In genomic region chr22:36325163-36326031, GRCh38 we compare ENCODE assay signal across 10 cellular contexts.
DNase-seq lines count a peak whose midpoint lies in the region; ATAC-seq, FAIRE-seq and TF ChIP-seq lines count a peak whose summit lies in the region.
"Had no signal": no experiment of that assay in that cellular context is flagged by ENCODE, and none has a peak within 500 bp of the region (broad histone marks: within the 10 kb centered on the region; RNA-seq: fewer than 3 reads in every experiment).

No MANE protein-coding gene starts in this region.

- no peaks in the 10 kb centered on the region for H3K27me3 ChIP-seq in ascending aorta
- H3K27me3 ChIP-seq in Karpas-422 (ENCODE audit: low read length), result no peaks in the 10 kb centered on the region

- no peak overlapping the region for H2AFZ ChIP-seq in Karpas-422 (ENCODE audit: low read length)

- no peaks in the 10 kb centered on the region for H3K9me3 ChIP-seq in ascending aorta
- no peaks in the 10 kb centered on the region for H3K9me3 ChIP-seq in kidney (ENCODE audit: control insufficient read depth in 1 of 2, low read length in 2 of 2)
- H3K9me3 ChIP-seq in Karpas-422 (ENCODE audit: low read length), result no peaks in the 10 kb centered on the region

- intact Hi-C loops in ascending aorta (cut with DNase I) (loop anchor here (1.0 to 2.0 kb wide), 2 partner anchors 41 to 60 kb away; no protein-coding TSS in a partner anchor), kidney (cut with DNase I) (no loop called here)

- DNase-seq in HCEC 1CT (peak; percentile 82), ascending aorta (ENCODE audit: low spot score in 2 of 2) (peak in 1 of 2 donors; percentile 94), kidney (peak; percentile 92), NAMALWA (ENCODE audit: low spot score) (no peak), NCI-H526 treated with DMSO at 0.1 percent for 48 hours (lab: John Stamatoyannopoulos, UW) (no peak), Karpas-422 (no peak)
- DNase-seq in stimulated activated naive CD8-positive, alpha-beta T cell treated with anti-CD3 and anti-CD28 coated beads, Interleukin-15, amount 100 ng/mL, for 72 hours, result no peak
- DNase-seq: NCI-H345 had no signal

- no peak for FAIRE-seq in kidney (lab: Jason Lieb, UNC)
- FAIRE-seq: colon had no signal

- H3K4me2 ChIP-seq in Karpas-422 (ENCODE audit: low read depth, low read length, poor library complexity, severe bottlenecking), result no peak overlapping the region

- H3K4me3 Mint-ChIP-seq in stimulated activated naive CD8-positive, alpha-beta T cell treated with anti-CD3 and anti-CD28 coated beads, Interleukin-15, amount 100 ng/mL, for 72 hours, result no peak overlapping the region

- H3K27me3 Mint-ChIP-seq in stimulated activated naive CD8-positive, alpha-beta T cell treated with anti-CD3 and anti-CD28 coated beads, Interleukin-15, amount 100 ng/mL, for 72 hours, result no peaks in the 10 kb centered on the region

- ATAC-seq in stimulated activated naive CD8-positive, alpha-beta T cell treated with anti-CD3 and anti-CD28 coated beads, Interleukin-15, amount 100 ng/mL, for 72 hours, result no peak
- no peak for ATAC-seq in GM18517 (IDR thresholded peaks at IDR 0.05; ENCODE audit: unreplicated experiment)

- peak overlapping the region; percentile 98 to 99 for H3K27ac ChIP-seq in ascending aorta
- peak overlapping the region; percentile 95 to 97 for H3K27ac ChIP-seq in kidney (ENCODE audit: low read depth in 2 of 2, low read length in 2 of 2)
- H3K27ac ChIP-seq in Karpas-422 (ENCODE audit: low read length), result no peak overlapping the region

- H3K9ac ChIP-seq in kidney (ENCODE audit: low read length in 2 of 2), result peak overlapping the region in 1 of 2 donors; percentile 30
- H3K9ac ChIP-seq in Karpas-422 (ENCODE audit: low read length), result no peak overlapping the region

- TF ChIP-seq CTCF in ascending aorta (IDR thresholded peaks at IDR 0.05) (no peak), kidney (IDR thresholded peaks at IDR 0.05; ENCODE audit: borderline replicate concordance, extremely low read depth, insufficient read depth) (no peak)

- peaks cover 8% of the 10 kb centered on the region; the same call in 1 of the 2 replicates for H4K20me1 ChIP-seq in Karpas-422 (ENCODE audit: insufficient read depth, low read depth, low read length)

- H3K79me2 ChIP-seq in Karpas-422 (ENCODE audit: low read length), result peaks cover 23% of the 10 kb centered on the region

- peak overlapping the region in 1 of 2 donors; percentile 15 for H3K4me3 ChIP-seq in ascending aorta
- peak overlapping the region in 1 of 2 donors; percentile 0 for H3K4me3 ChIP-seq in kidney (ENCODE audit: low read length in 2 of 2)
- no peak overlapping the region for H3K4me3 ChIP-seq in Karpas-422 (ENCODE audit: low read length)

- H3K9me2 ChIP-seq in Karpas-422 (replicated peaks; ENCODE audit: insufficient read depth, low read length), result no peaks in the 10 kb centered on the region

- peaks cover 51% of the 10 kb centered on the region for H3K4me1 Mint-ChIP-seq in stimulated activated naive CD8-positive, alpha-beta T cell treated with anti-CD3 and anti-CD28 coated beads, Interleukin-15, amount 100 ng/mL, for 72 hours

- H3K9me3 Mint-ChIP-seq in stimulated activated naive CD8-positive, alpha-beta T cell treated with anti-CD3 and anti-CD28 coated beads, Interleukin-15, amount 100 ng/mL, for 72 hours, result no peaks in the 10 kb centered on the region

- peaks cover 60 to 88% of the 10 kb centered on the region in 2 donors for H3K4me1 ChIP-seq in ascending aorta
- H3K4me1 ChIP-seq in kidney (ENCODE audit: control insufficient read depth in 1 of 2, insufficient read depth in 1 of 2, low read depth in 1 of 2, low read length in 2 of 2), result peaks cover 74 to 76% of the 10 kb centered on the region in 2 donors
- peaks cover 20% of the 10 kb centered on the region for H3K4me1 ChIP-seq in Karpas-422 (ENCODE audit: low read length)

- H3K27ac Mint-ChIP-seq in stimulated activated naive CD8-positive, alpha-beta T cell treated with anti-CD3 and anti-CD28 coated beads, Interleukin-15, amount 100 ng/mL, for 72 hours, result peak overlapping the region; percentile 85 to 93

- H3K36me3 ChIP-seq in ascending aorta, result peaks cover 62 to 72% of the 10 kb centered on the region in 2 donors
- H3K36me3 ChIP-seq in kidney (ENCODE audit: control insufficient read depth in 1 of 2, insufficient read depth in 2 of 2, low read length in 2 of 2), result peaks cover 22 to 66% of the 10 kb centered on the region in 2 donors
- H3K36me3 ChIP-seq in Karpas-422 (ENCODE audit: insufficient read depth, low read length), result peaks cover 7% of the 10 kb centered on the region; the same call in 1 of the 2 replicates

Comparison
In these comparisons a context has a peak if more than half of its experiments do, and no peak if none do; other contexts are left out.
1. DNase-seq: peak in HCEC 1CT (single experiment) and kidney (single experiment); none in stimulated activated naive CD8-positive, alpha-beta T cell treated with anti-CD3 and anti-CD28 coated beads, Interleukin-15, amount 100 ng/mL, for 72 hours (0 of 2), NAMALWA (single experiment), NCI-H526 treated with DMSO at 0.1 percent for 48 hours (single experiment) and Karpas-422 (single experiment).